Comparison of ENCODE assay signal across 21 cellular contexts in genomic region chr14:99726538-99727095, GRCh38. TPM values are rescaled to one million over a fixed set of nuclear protein-coding genes. Genes with fewer than 3 reads are reported as not detected.
DNase-seq lines count a peak whose midpoint lies in the region; ATAC-seq and TF ChIP-seq lines count a peak whose summit lies in the region.
"Had no signal": no experiment of that assay in that cellular context is flagged by ENCODE, and none has a peak within 500 bp of the region (broad histone marks: within the 10 kb centered on the region; RNA-seq: fewer than 3 reads in every experiment).

No MANE protein-coding gene starts in this region.

- H3K4me3 Mint-ChIP-seq in chondrocyte (ENCODE audit: unreplicated experiment) = no peak overlapping the region
- H3K4me3 Mint-ChIP-seq: activated naive CD8-positive, alpha-beta T cell treated with anti-CD3 and anti-CD28 coated beads for 36 hours; brain; CD8-positive, alpha-beta T cell; T-cell had no signal

- peak; percentile 26 for DNase-seq in right atrium auricular region (ENCODE audit: low spot score)
- DNase-seq in Right ventricle myocardium inferior (ENCODE audit: missing footprints) = no peak
- peak; percentile 86 for DNase-seq in chondrocyte (ENCODE audit: low spot score)
- DNase-seq in omental fat pad (ENCODE audit: low spot score) = peak; percentile 10
- no peak for DNase-seq in activated CD4-positive, alpha-beta T cell treated with anti-CD3 and anti-CD28 coated beads, Interleukin-2, amount 50 U/mL, for 4 hours
- no peak for DNase-seq in SIG-M5 treated with dmso at 0.1 percent for 504 hours (lab: John Stamatoyannopoulos, UW; ENCODE audit: unreplicated experiment)
- no peak for DNase-seq in UCSD-AML1 (lab: John Stamatoyannopoulos, UW; ENCODE audit: unreplicated experiment)
- DNase-seq: activated naive CD8-positive, alpha-beta T cell treated with anti-CD3 and anti-CD28 coated beads for 36 hours; colonic mucosa; GM23248; left ventricle myocardium inferior; MG63; NCI-H146; NCI-H2171 treated with DMSO at 0.1 percent for 48 hours; SHP77; stimulated activated CD4-positive, alpha-beta T cell treated with anti-CD3 and anti-CD28 coated beads, Interleukin-15, amount 100 ng/mL, for 24 hours had no signal

- no peak overlapping the region for H3K27ac Mint-ChIP-seq in chondrocyte (ENCODE audit: unreplicated experiment)
- H3K27ac Mint-ChIP-seq: activated naive CD8-positive, alpha-beta T cell treated with anti-CD3 and anti-CD28 coated beads for 36 hours; brain; CD8-positive, alpha-beta T cell; IgD-negative memory B cell had no signal

- peaks cover 0 to 20% of the 10 kb centered on the region in 2 donors for H3K4me1 ChIP-seq in right atrium auricular region
- H3K4me1 ChIP-seq: colonic mucosa had no signal

- H3K27me3 ChIP-seq in right atrium auricular region = no peaks in the 10 kb centered on the region
- H3K27me3 ChIP-seq: MG63 had no signal

- no peak for TF ChIP-seq CTCF in right atrium auricular region (IDR thresholded peaks at IDR 0.05)
- no peak for TF ChIP-seq CTCF in chondrocyte (IDR thresholded peaks at IDR 0.05)
- TF ChIP-seq CTCF in omental fat pad (IDR thresholded peaks at IDR 0.05) = no peak

- no peak overlapping the region for H3K4me3 ChIP-seq in right atrium auricular region
- H3K4me3 ChIP-seq: colonic mucosa, GM12878, GM23248, left ventricle myocardium inferior, MG63 had no signal

- ATAC-seq in Right ventricle myocardium inferior (no peak), omental fat pad (ENCODE audit: low FRiP score) (no peak)
- ATAC-seq: CD8-positive, alpha-beta T cell; GM12878; T-cell had no signal

- intact Hi-C loops in Right ventricle myocardium inferior (cut with DNase I) = no loop called here

- no peak overlapping the region for H3K27ac ChIP-seq in right atrium auricular region
- H3K27ac ChIP-seq: colonic mucosa, GM23248, left ventricle myocardium inferior had no signal

- no peaks in the 10 kb centered on the region for H3K36me3 ChIP-seq in right atrium auricular region
- H3K36me3 ChIP-seq: colonic mucosa, left ventricle myocardium inferior, MG63 had no signal

- peaks cover 2% of the 10 kb centered on the region for H3K4me1 Mint-ChIP-seq in chondrocyte (ENCODE audit: low read depth)
- H3K4me1 Mint-ChIP-seq: activated naive CD8-positive, alpha-beta T cell treated with anti-CD3 and anti-CD28 coated beads for 36 hours; brain had no signal

- H3K9me3 Mint-ChIP-seq in chondrocyte (ENCODE audit: low read depth) = no peaks in the 10 kb centered on the region
- H3K9me3 Mint-ChIP-seq: activated naive CD8-positive, alpha-beta T cell treated with anti-CD3 and anti-CD28 coated beads for 36 hours; CD8-positive, alpha-beta T cell; T-cell had no signal

- H3K36me3 Mint-ChIP-seq in chondrocyte (ENCODE audit: low read depth) = no peaks in the 10 kb centered on the region
- H3K36me3 Mint-ChIP-seq: brain; CD8-positive, alpha-beta T cell; T-cell had no signal

- peaks cover 7% of the 10 kb centered on the region for H3K27me3 Mint-ChIP-seq in chondrocyte (ENCODE audit: low read depth)
- H3K27me3 Mint-ChIP-seq: brain had no signal

- no peaks in the 10 kb centered on the region for H3K9me3 ChIP-seq in right atrium auricular region
- H3K9me3 ChIP-seq: colonic mucosa, left ventricle myocardium inferior, MG63 had no signal

RNA-seq across cellular contexts. Expression of gene CYP46A1, which starts 42.5 kb away (rescaled TPM):
- total RNA-seq in right atrium auricular region (1 to 10 TPM; 1.4 to 6.9 TPM), Right ventricle myocardium inferior (2.2 TPM), chondrocyte (0.72 to 2.8 TPM (median 1.2 TPM) in 3 replicates), omental fat pad (1 to 10 TPM in 1 of 4 donors, under 1 TPM in 3; 0.94 to 2.4 (median 0.95) TPM)
- total RNA-seq: GM12878 had no signal

Comparison
In these comparisons a context has a peak if more than half of its experiments do, and no peak if none do; other contexts are left out.
1. DNase-seq: peak in right atrium auricular region (single experiment), chondrocyte (single experiment) and omental fat pad (single experiment); none in Right ventricle myocardium inferior (single experiment), activated CD4-positive, alpha-beta T cell treated with anti-CD3 and anti-CD28 coated beads, Interleukin-2, amount 50 U/mL, for 4 hours (0 of 2), SIG-M5 treated with dmso at 0.1 percent for 504 hours (single experiment) and UCSD-AML1 (single experiment).